ENCODE assay signal across 24 cellular contexts in genomic region chr5:66367814-66368541, GRCh38.
"Had no signal": no experiment of that assay in that cellular context is flagged by ENCODE, and none has a peak within 500 bp of the region (broad histone marks: within the 10 kb centered on the region; RNA-seq: fewer than 3 reads in every experiment).

No MANE protein-coding gene starts in this region.

- H3K36me3 ChIP-seq: gastrocnemius medialis, ovary, tibial artery had no signal

- H3K9me3 ChIP-seq: gastrocnemius medialis, ovary, psoas muscle, testis, tibial artery had no signal

- ATAC-seq: gastrocnemius medialis; left colon; natural killer cell; psoas muscle; sciatic nerve; stimulated activated naive CD8-positive, alpha-beta T cell treated with anti-CD3 and anti-CD28 coated beads, Interleukin-15, Interleukin-2, amounts not matched to agents 100 U/mL and 50 U/mL, for 24 hours had no signal

- H3K27me3 ChIP-seq: dorsolateral prefrontal cortex, gastrocnemius medialis, ovary, testis, tibial artery had no signal

- H3K27ac ChIP-seq: dorsolateral prefrontal cortex, gastrocnemius medialis, ovary, psoas muscle, testis, tibial artery had no signal

- H3K4me3 ChIP-seq: dorsolateral prefrontal cortex, gastrocnemius medialis, lung, ovary, psoas muscle, testis, tibial artery had no signal

- H3K9me3 Mint-ChIP-seq: memory B cell; natural killer cell; stimulated activated memory B cell treated with anti-CD40 and anti-IgM and Interleukin-4, amounts not matched to agents 10 μg/mL and 1 μg/mL and 100 μg/mL, for 72 hours; type B pancreatic cell had no signal

- DNase-seq: cerebellar nuclear complex; dorsolateral prefrontal cortex; effector CD4-positive, alpha-beta T cell; foreskin fibroblast; gastrocnemius medialis; head of caudate nucleus; hippocampal formation; left colon; natural killer cell; occipital lobe; ovary; posterior cingulate gyrus; psoas muscle; stimulated activated CD4-positive, alpha-beta T cell treated with anti-CD3 and anti-CD28 coated beads, Interleukin-2, amount 100 ng/mL, for 24 hours; stimulated activated CD4-positive, alpha-beta T cell treated with anti-CD3 and anti-CD28 coated beads, Interleukin-4, amount 100 ng/mL, for 24 hours; stimulated activated naive CD8-positive, alpha-beta T cell treated with anti-CD3 and anti-CD28 coated beads, Interleukin-15, Interleukin-2, amounts not matched to agents 100 U/mL and 50 U/mL, for 24 hours; substantia nigra; testis; tibial artery had no signal

- H3K4me1 Mint-ChIP-seq: natural killer cell; stimulated activated memory B cell treated with anti-CD40 and anti-IgM and Interleukin-4, amounts not matched to agents 10 μg/mL and 1 μg/mL and 100 μg/mL, for 72 hours had no signal

- H3K36me3 Mint-ChIP-seq: memory B cell; natural killer cell; stimulated activated memory B cell treated with anti-CD40 and anti-IgM and Interleukin-4, amounts not matched to agents 10 μg/mL and 1 μg/mL and 100 μg/mL, for 72 hours; type B pancreatic cell had no signal

- H3K4me1 ChIP-seq: gastrocnemius medialis, psoas muscle, testis, tibial artery had no signal

- H3K27ac Mint-ChIP-seq: memory B cell; natural killer cell; stimulated activated memory B cell treated with anti-CD40 and anti-IgM and Interleukin-4, amounts not matched to agents 10 μg/mL and 1 μg/mL and 100 μg/mL, for 72 hours; type B pancreatic cell had no signal

- H3K4me3 Mint-ChIP-seq: memory B cell; natural killer cell; stimulated activated memory B cell treated with anti-CD40 and anti-IgM and Interleukin-4, amounts not matched to agents 10 μg/mL and 1 μg/mL and 100 μg/mL, for 72 hours; type B pancreatic cell had no signal
